ENCODE assay signal across 1 cellular context in the genomic region with DNA sequence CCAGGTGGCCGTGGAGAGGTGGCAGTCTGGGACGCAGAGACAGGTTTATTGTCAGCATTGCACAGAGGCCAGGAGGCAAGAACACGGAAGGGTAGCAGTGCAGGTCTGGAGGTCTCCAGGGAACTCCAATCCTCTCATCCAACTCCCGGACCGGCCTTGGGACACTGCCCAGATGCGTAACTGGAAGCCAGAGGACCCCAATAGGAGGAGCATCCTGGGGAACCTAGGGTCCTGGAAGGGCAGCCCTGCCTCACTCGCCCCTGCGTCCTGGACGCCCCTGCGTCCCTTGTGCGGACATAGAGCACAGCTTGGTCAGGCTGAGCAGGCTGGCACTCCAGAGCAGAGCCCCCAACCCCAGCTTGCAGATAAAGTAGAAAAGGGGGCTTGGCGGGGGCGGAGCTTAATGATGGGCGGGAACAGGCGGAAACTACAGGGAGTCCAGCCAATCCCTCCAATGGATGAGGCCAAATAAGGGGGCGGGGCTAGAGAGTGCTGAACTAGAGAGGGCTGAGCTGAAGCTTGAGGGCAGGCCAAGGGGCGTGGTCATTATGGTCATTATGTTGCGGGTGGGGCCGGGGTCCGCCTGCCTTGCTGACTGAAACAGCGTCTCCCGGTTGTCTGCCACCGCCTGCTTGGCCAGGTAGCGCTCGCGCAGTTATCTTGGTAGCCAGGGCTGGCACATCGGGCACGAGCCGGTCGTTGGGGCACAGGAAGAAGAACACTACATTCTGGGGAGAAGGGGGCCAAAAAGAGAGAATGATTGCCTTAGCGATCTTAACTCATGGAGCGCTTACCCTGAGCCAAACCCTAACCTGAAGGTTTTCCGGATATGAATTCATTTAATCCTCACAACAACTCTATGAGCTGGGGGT.
TF ChIP-seq lines count a peak whose summit lies in the region.

No MANE protein-coding gene starts in this region.

TF ChIP-seq in K562, 482 proteins besides CTCF, POLR2A, EP300 and RAD21 (continued from another document):
- no peak for TF ChIP-seq TSHZ1 (CRISPR knock-in tag; IDR thresholded peaks at IDR 0.05)
